In genomic region chr18:31497711-31498449, GRCh38 we compare ENCODE assay signal across 7 cellular contexts. TPM values are rescaled to one million over a fixed set of nuclear protein-coding genes. Genes with fewer than 3 reads are reported as not detected.
DNase-seq lines count a peak whose midpoint lies in the region; ATAC-seq and TF ChIP-seq lines count a peak whose summit lies in the region.

TSS of gene DSG2 (plus strand) at chr18:31498177. CDS start at chr18:31498252, 75 bp downstream.

- DNase-seq in HAP-1 (ENCODE audit: low spot score in 2 of 2) (peak; percentile 19 to 82), MM.1S (peak; percentile 67), head of caudate nucleus (peak in 35 of 42 donors; percentile 7 to 70 (median 41)), EL (no peak)

- no peaks in the 10 kb centered on the region for H3K9me2 ChIP-seq in MM.1S (replicated peaks; ENCODE audit: insufficient read depth, low read length)

- H3K9me3 ChIP-seq in HAP-1 (no peaks in the 10 kb centered on the region), MM.1S (replicated peaks; ENCODE audit: insufficient read depth, low read length) (no peaks in the 10 kb centered on the region), parathyroid adenoma (ENCODE audit: control insufficient read depth, low read length) (no peaks in the 10 kb centered on the region)

- in situ Hi-C loops in HAP-1 (cut with MboI; ENCODE audit: low sequenced_read_pairs), result no loop called here

- H2AFZ ChIP-seq in MM.1S (ENCODE audit: low read length) (peak within 1 kb of the TSS; percentile 92), parathyroid adenoma (peak within 1 kb of the TSS; percentile 94)

- H3K79me2 ChIP-seq in MM.1S (ENCODE audit: low read length) (peaks cover 26% of the 10 kb centered on the region), parathyroid adenoma (peaks cover 23% of the 10 kb centered on the region)

- H4K20me1 ChIP-seq in MM.1S (ENCODE audit: insufficient read depth, low read length), result no peaks in the 10 kb centered on the region

- no peaks in the 10 kb centered on the region for H3K9me3 Mint-ChIP-seq in activated T-helper 17 cell treated with anti-CD3 and anti-CD28 coated beads, Interleukin-2, amount 50 U/mL, for 72 hours

- ATAC-seq in GM18511 (IDR thresholded peaks at IDR 0.05; ENCODE audit: unreplicated experiment), result peak; percentile 53
- peak; percentile 38 for ATAC-seq in activated T-helper 17 cell treated with anti-CD3 and anti-CD28 coated beads, Interleukin-2, amount 50 U/mL, for 72 hours (replicated peaks)

- TF ChIP-seq CTCF in MM.1S (IDR thresholded peaks at IDR 0.05; ENCODE audit: low read length) (no peak), parathyroid adenoma (IDR thresholded peaks at IDR 0.05) (peak; percentile 6)

- H3K36me3 Mint-ChIP-seq in activated T-helper 17 cell treated with anti-CD3 and anti-CD28 coated beads, Interleukin-2, amount 50 U/mL, for 72 hours (ENCODE audit: low read depth), result no peaks in the 10 kb centered on the region

- intact Hi-C loops in head of caudate nucleus (cut with DNase I), result no loop called here

- peak within 1 kb of the TSS; percentile 48; the same call in 1 of the 2 replicates for H3K27ac ChIP-seq in MM.1S (ENCODE audit: low read length)
- peak within 1 kb of the TSS; percentile 96 for H3K27ac ChIP-seq in parathyroid adenoma

- H3K9ac ChIP-seq in MM.1S (ENCODE audit: low read length) (peak within 1 kb of the TSS; percentile 84), parathyroid adenoma (peak within 1 kb of the TSS; percentile 98)

- peak within 1 kb of the TSS; percentile 84 for H3K4me2 ChIP-seq in MM.1S (ENCODE audit: low read depth, low read length)
- peak within 1 kb of the TSS; percentile 91 for H3K4me2 ChIP-seq in parathyroid adenoma (ENCODE audit: low read length)

- H3K36me3 ChIP-seq in HAP-1 (replicated peaks), result 0 out of 2 replicates have a peak, but pooled peaks cover 4% of the 10 kb centered on the region
- H3K36me3 ChIP-seq in MM.1S (replicated peaks; ENCODE audit: insufficient read depth, low read length), result no peaks in the 10 kb centered on the region
- no peaks in the 10 kb centered on the region for H3K36me3 ChIP-seq in parathyroid adenoma (ENCODE audit: control insufficient read depth, insufficient read depth, low read length)

- H3K27ac Mint-ChIP-seq in activated T-helper 17 cell treated with anti-CD3 and anti-CD28 coated beads, Interleukin-2, amount 50 U/mL, for 72 hours, result no peak within 1 kb of the TSS

- no peaks in the 10 kb centered on the region for H3K27me3 ChIP-seq in HAP-1 (ENCODE audit: low read depth)
- no peaks in the 10 kb centered on the region for H3K27me3 ChIP-seq in MM.1S (replicated peaks; ENCODE audit: insufficient read depth, low read length)
- no peaks in the 10 kb centered on the region for H3K27me3 ChIP-seq in parathyroid adenoma (ENCODE audit: control insufficient read depth, insufficient read depth, low read length)

- H3K4me3 ChIP-seq in HAP-1 (peak within 1 kb of the TSS; percentile 71), MM.1S (ENCODE audit: low read length) (peak within 1 kb of the TSS; percentile 93), parathyroid adenoma (ENCODE audit: low read depth, low read length) (peak within 1 kb of the TSS; percentile 98)

- no peaks in the 10 kb centered on the region for H3K4me1 Mint-ChIP-seq in activated T-helper 17 cell treated with anti-CD3 and anti-CD28 coated beads, Interleukin-2, amount 50 U/mL, for 72 hours

- H3K4me1 ChIP-seq in HAP-1 (peaks cover 9% of the 10 kb centered on the region; the same call in 1 of the 2 replicates), MM.1S (ENCODE audit: low read length) (peaks cover 12% of the 10 kb centered on the region; the same call in 1 of the 2 replicates), parathyroid adenoma (peaks cover 9% of the 10 kb centered on the region)

- peaks cover 20% of the 10 kb centered on the region for H3F3A ChIP-seq in MM.1S (ENCODE audit: insufficient read depth, low read length)

- peak within 1 kb of the TSS; percentile 42 for H3K4me3 Mint-ChIP-seq in activated T-helper 17 cell treated with anti-CD3 and anti-CD28 coated beads, Interleukin-2, amount 50 U/mL, for 72 hours

- peaks cover 47% of the 10 kb centered on the region for H3K27me3 Mint-ChIP-seq in activated T-helper 17 cell treated with anti-CD3 and anti-CD28 coated beads, Interleukin-2, amount 50 U/mL, for 72 hours

RNA-seq across cellular contexts. Expression of gene DSG2, which starts in this region (rescaled TPM):
- total RNA-seq in activated T-helper 17 cell treated with anti-CD3 and anti-CD28 coated beads, Interleukin-2, amount 50 U/mL, for 72 hours, result under 1 TPM; 0.09 to 0.11 TPM

Comparison
In these comparisons a context has a peak if more than half of its experiments do, and no peak if none do; other contexts are left out.
1. Peak in ATAC-seq in activated T-helper 17 cell treated with anti-CD3 and anti-CD28 coated beads, Interleukin-2, amount 50 U/mL, for 72 hours; RNA of the gene not detected or under 1 TPM.